1 cellular context compared by ENCODE assay signal in genomic region chr9:109799792-109800191, GRCh38.
TF ChIP-seq lines count a peak whose summit lies in the region.

No MANE protein-coding gene starts in this region.

TF ChIP-seq in SK-N-SH, 30 proteins besides CTCF, POLR2A, EP300 and RAD21 (continued from another document):
- TF ChIP-seq IRF3 (IDR thresholded peaks at IDR 0.05; ENCODE audit: low read depth, low read length) (no peak), RXRA (IDR thresholded peaks at IDR 0.05; ENCODE audit: borderline replicate concordance, low read depth) (peak; percentile 82; the same call in 1 of the 2 replicates), REST (IDR thresholded peaks at IDR 0.05; ENCODE audit: low read depth, low read length) (0 out of 2 replicates have a peak, but pooled peaks have one; percentile 10)
